Comparison of ENCODE assay signal across 26 cellular contexts in genomic region chr2:120443946-120444345, GRCh38.
"Had no signal": no experiment of that assay in that cellular context is flagged by ENCODE, and none has a peak within 500 bp of the region (broad histone marks: within the 10 kb centered on the region; RNA-seq: fewer than 3 reads in every experiment).

No MANE protein-coding gene starts in this region.

- H3K36me3 Mint-ChIP-seq: activated CD4-positive, alpha-beta memory T cell treated with anti-CD3 and anti-CD28 coated beads for 36 hours; activated naive CD4-positive, alpha-beta T cell treated with anti-CD3 and anti-CD28 coated beads, Interleukin-2, amount 50 U/mL, for 72 hours; immature natural killer cell; stimulated activated naive B cell treated with anti-CD40 and anti-IgM and Interleukin-4, amounts not matched to agents 10 μg/mL and 1 μg/mL and 100 μg/mL, for 72 hours had no signal

- H3K36me3 ChIP-seq: colonic mucosa, gastroesophageal sphincter, ovary, prostate gland, stomach, thyroid gland, upper lobe of left lung, vagina had no signal

- DNase-seq: activated CD4-positive, alpha-beta memory T cell treated with anti-CD3 and anti-CD28 coated beads for 36 hours; activated CD4-positive, alpha-beta T cell treated with anti-CD3 and anti-CD28 coated beads, Interleukin-2, amount 10 ng/mL, durations not matched to agents 24 days and 14 days; activated CD8-positive, alpha-beta memory T cell treated with anti-CD3 and anti-CD28 coated beads, Interleukin-2, amount 50 U/mL, for 4 hours; activated gamma-delta T cell treated with Interleukin-2 at 50 U/mL for 16 hours; activated T-cell treated with anti-CD3 and anti-CD28 coated beads, Interleukin-2, amount 50 U/mL, for 1 hour; colonic mucosa; effector memory CD4-positive, alpha-beta T cell; erythroblast; hippocampal formation; immature natural killer cell; ovary; stimulated activated CD4-positive, alpha-beta T cell treated with anti-CD3 and anti-CD28 coated beads, Interleukin-15, amount 100 ng/mL, for 24 hours; stimulated activated CD4-positive, alpha-beta T cell treated with anti-CD3 and anti-CD28 coated beads, Interleukin-2, amount 100 ng/mL, for 24 hours; stimulated activated naive B cell treated with anti-CD40 and anti-IgM and Interleukin-4, amounts not matched to agents 10 μg/mL and 1 μg/mL and 100 μg/mL, for 72 hours; stomach; thyroid gland; upper lobe of left lung had no signal

- H3K9me3 Mint-ChIP-seq: activated CD4-positive, alpha-beta memory T cell treated with anti-CD3 and anti-CD28 coated beads for 36 hours; activated CD4-positive, alpha-beta T cell treated with anti-CD3 and anti-CD28 coated beads, Interleukin-2, amount 10 ng/mL, durations not matched to agents 24 days and 14 days; activated naive CD4-positive, alpha-beta T cell treated with anti-CD3 and anti-CD28 coated beads, Interleukin-2, amount 50 U/mL, for 72 hours; activated T-helper 1 cell treated with anti-CD3 and anti-CD28 coated beads, Interleukin-12 subunit alpha, Interleukin-12 subunit beta, Interleukin-2, Interleukin-4 antibody, amounts not matched to agents 30 ng/mL and 10 ng/mL and 1 ng/mL, durations not matched to agents 14 hours and 24 hours and 36 hours; immature natural killer cell; nephron; stimulated activated naive B cell treated with anti-CD40 and anti-IgM and Interleukin-4, amounts not matched to agents 10 μg/mL and 1 μg/mL and 100 μg/mL, for 72 hours had no signal

- H3K4me3 Mint-ChIP-seq: activated CD4-positive, alpha-beta memory T cell treated with anti-CD3 and anti-CD28 coated beads for 36 hours; immature natural killer cell; stimulated activated naive B cell treated with anti-CD40 and anti-IgM and Interleukin-4, amounts not matched to agents 10 μg/mL and 1 μg/mL and 100 μg/mL, for 72 hours had no signal

- ATAC-seq: activated CD4-positive, CD25-positive, alpha-beta regulatory T cell treated with anti-CD3 and anti-CD28 coated beads, Interleukin-2, amount 50 U/mL, for 24 hours; gastroesophageal sphincter; stimulated activated naive B cell treated with anti-CD40 and anti-IgM and Interleukin-4, amounts not matched to agents 10 μg/mL and 1 μg/mL and 100 μg/mL, for 72 hours had no signal

- H3K9me3 ChIP-seq: colonic mucosa, gastroesophageal sphincter, ovary, prostate gland, stomach, thyroid gland, upper lobe of left lung, vagina had no signal

- H3K27ac Mint-ChIP-seq: activated CD4-positive, alpha-beta memory T cell treated with anti-CD3 and anti-CD28 coated beads for 36 hours; activated CD4-positive, alpha-beta T cell treated with anti-CD3 and anti-CD28 coated beads, Interleukin-2, amount 10 ng/mL, durations not matched to agents 24 days and 14 days; activated naive CD4-positive, alpha-beta T cell treated with anti-CD3 and anti-CD28 coated beads, Interleukin-2, amount 50 U/mL, for 72 hours; activated T-helper 1 cell treated with anti-CD3 and anti-CD28 coated beads, Interleukin-12 subunit alpha, Interleukin-12 subunit beta, Interleukin-2, Interleukin-4 antibody, amounts not matched to agents 30 ng/mL and 10 ng/mL and 1 ng/mL, durations not matched to agents 14 hours and 24 hours and 36 hours; immature natural killer cell; nephron; stimulated activated naive B cell treated with anti-CD40 and anti-IgM and Interleukin-4, amounts not matched to agents 10 μg/mL and 1 μg/mL and 100 μg/mL, for 72 hours had no signal

- H3K27ac ChIP-seq: colonic mucosa, dorsolateral prefrontal cortex, gastroesophageal sphincter, ovary, vagina had no signal

- H3K27me3 ChIP-seq: ovary, thyroid gland, vagina had no signal

- H3K4me3 ChIP-seq: colonic mucosa, gastroesophageal sphincter, ovary, prostate gland, smooth muscle cell, thyroid gland, upper lobe of left lung had no signal
